In genomic region chr22:44023404-44024287, GRCh38 we compare ENCODE assay signal across 8 cellular contexts. TPM values are rescaled to one million over a fixed set of nuclear protein-coding genes. Genes with fewer than 3 reads are reported as not detected.
DNase-seq lines count a peak whose midpoint lies in the region; FAIRE-seq and TF ChIP-seq lines count a peak whose summit lies in the region.

No MANE protein-coding gene starts in this region.

- H3K23ac ChIP-seq in H1 (ENCODE audit: insufficient read length), result no peak overlapping the region

- TF ChIP-seq EP300 in H1 (IDR thresholded peaks at IDR 0.05; ENCODE audit: borderline replicate concordance in 1 of 2, low read depth in 2 of 2, low read length in 2 of 2), result no peak

- POLR2A ChIA-PET in H1 (lab: Charles Lee; ENCODE audit: partially characterized antibody), result interaction anchor here (0.9 to 1.5 kb wide), 4 partner anchors 10 to 295 kb away, joined by 3 to 4 read pairs (median 3); partner anchors contain the start of gene PNPLA5

- no peak overlapping the region for H2AK5ac ChIP-seq in H1 (ENCODE audit: low read depth, low read length)

- H3K23me2 ChIP-seq in H1 (ENCODE audit: low read depth, low read length), result peaks cover 3% of the 10 kb centered on the region; the same call in 1 of the 2 replicates

- TF ChIP-seq POLR2A in H1 (IDR thresholded peaks at IDR 0.05; ENCODE audit: control extremely low read depth in 1 of 2, low read depth in 2 of 2, low read length in 2 of 2), result no peak

- H3K36me3 ChIP-seq in H1 (ENCODE audit: control insufficient read depth in 2 of 4, insufficient read depth in 4 of 4, low read length in 3 of 4) (no peaks in the 10 kb centered on the region), thymus (ENCODE audit: control insufficient read depth, insufficient read depth) (no peaks in the 10 kb centered on the region)

- H3K27me3 ChIP-seq in H1 (replicated peaks in 1 of 4; ENCODE audit: control insufficient read depth in 3 of 4, extremely low read depth in 1 of 4, insufficient read depth in 3 of 4, low read length in 3 of 4) (peaks cover 0 to 8% (median 3%) of the 10 kb centered on the region in 4 experiments; a peak in 4 of 7 replicates), thymus (ENCODE audit: control insufficient read depth, insufficient read depth) (peaks cover 25% of the 10 kb centered on the region)

- CTCF ChIA-PET in H1 (lab: Charles Lee; ENCODE audit: partially characterized antibody), result interaction anchor here (0.6 to 2.7 kb wide), 4 partner anchors 19 to 61 kb away, joined by 3 to 9 read pairs (median 5); no protein-coding TSS in a partner anchor

- H3K9me3 ChIP-seq in H1 (ENCODE audit: insufficient read depth in 2 of 2, low read depth in 1 of 2, low read length in 1 of 2) (no peaks in the 10 kb centered on the region), thymus (ENCODE audit: control insufficient read depth) (no peaks in the 10 kb centered on the region)

- peak overlapping the region; percentile 76 for H2AFZ ChIP-seq in H1 (ENCODE audit: low read length)

- peak overlapping the region; percentile 86 for H3K27ac ChIP-seq in VCaP
- H3K27ac ChIP-seq in H1 (ENCODE audit: low read depth, low read length), result no peak overlapping the region
- peak overlapping the region; percentile 70 for H3K27ac ChIP-seq in thymus (ENCODE audit: low read depth)

- H3K4me1 ChIP-seq in H1 (replicated peaks in 1 of 4; ENCODE audit: control insufficient read depth in 3 of 4, insufficient read depth in 4 of 4, low read length in 3 of 4), result peaks cover 0 to 14% (median 2%) of the 10 kb centered on the region in 4 experiments; a peak in 4 of 7 replicates
- no peaks in the 10 kb centered on the region for H3K4me1 ChIP-seq in thymus (ENCODE audit: control insufficient read depth, insufficient read depth, low read length)

- 31% methylated on average over 28 of the region's 54 CpGs; no CpG with 5 or more reads in 1 of the 2 experiments for WGBS in H1 (ENCODE audit: extremely low coverage in 1 of 2, insufficient coverage in 1 of 2, insufficient read length in 1 of 2, insufficient replicate concordance in 2 of 2, low coverage in 1 of 2, low lambda C conversion rate in 2 of 2, missing lambda C conversion rate in 1 of 2), 2 experiments
- WGBS in thymus, result 13% methylated on average over 54 of the region's 54 CpGs

- peak overlapping the region; percentile 88 for H3K4me3 Mint-ChIP-seq in HFFc6
- H3K4me3 Mint-ChIP-seq in mesothelial cell of epicardium, result peak overlapping the region; percentile 76

- peak overlapping the region; percentile 94 for H4K8ac ChIP-seq in H1 (ENCODE audit: extremely low read depth, insufficient read depth, low read length)

- peak overlapping the region; percentile 90 for H3K27ac Mint-ChIP-seq in HFFc6
- H3K27ac Mint-ChIP-seq in mesothelial cell of epicardium, result peak overlapping the region; percentile 73

- DNase-seq in COLO668 (lab: John Stamatoyannopoulos, UW; ENCODE audit: unreplicated experiment) (peak; percentile 50), HFFc6 (no peak), H1 (ENCODE audit: low read depth in 1 of 2, low spot score in 2 of 2) (peak in 1 of 2 experiments; percentile 60), mesothelial cell of epicardium (ENCODE audit: low spot score in 2 of 2, unreplicated experiment in 2 of 2) (peak in 1 of 2 experiments; percentile 57), dedifferentiated amniotic fluid mesenchymal stem cell (ENCODE audit: extremely low spot score) (no peak), NCI-H2107 treated with DMSO at 0.1 percent for 48 hours (lab: John Stamatoyannopoulos, UW; ENCODE audit: unreplicated experiment) (no peak)

- no peak for TF ChIP-seq RAD21 in H1 (IDR thresholded peaks at IDR 0.05 in 1 of 2, conservative IDR thresholded peaks at IDR 0.05 in 1 of 2; ENCODE audit: low read depth in 2 of 2, low read length in 2 of 2)

- H4K20me1 ChIP-seq in H1 (replicated peaks in 1 of 2; ENCODE audit: control insufficient read depth in 1 of 2, insufficient read depth in 2 of 2, low read length in 2 of 2), result no peaks in the 10 kb centered on the region

- no peak overlapping the region for H3K14ac ChIP-seq in H1 (ENCODE audit: insufficient read length)

- FAIRE-seq in H1 (lab: Jason Lieb, UNC), result no peak

- H3K79me2 ChIP-seq in H1 (ENCODE audit: control insufficient read depth in 1 of 2, insufficient read depth in 2 of 2, low read length in 2 of 2), result no peaks in the 10 kb centered on the region

- peak overlapping the region; percentile 65 to 89 for H3K4me2 ChIP-seq in H1 (ENCODE audit: insufficient read depth in 1 of 2, low read depth in 2 of 2, low read length in 2 of 2)

- peak overlapping the region; percentile 14 to 70 (median 39); a peak in 4 of 7 replicates for H3K9ac ChIP-seq in H1 (replicated peaks in 1 of 4; ENCODE audit: extremely low read depth in 1 of 4, low read depth in 3 of 4, low read length in 3 of 4)

- peak overlapping the region; percentile 97; the same call in 1 of the 2 replicates for H2BK15ac ChIP-seq in H1 (ENCODE audit: low read length)

- H3K9me3 Mint-ChIP-seq in HFFc6, result no peaks in the 10 kb centered on the region
- no peaks in the 10 kb centered on the region for H3K9me3 Mint-ChIP-seq in mesothelial cell of epicardium

- H3K56ac ChIP-seq in H1 (replicated peaks; ENCODE audit: insufficient read length, low read depth, low read length), result peak overlapping the region; percentile 53

- H3K4me1 Mint-ChIP-seq in HFFc6 (ENCODE audit: low read depth), result peaks cover 32% of the 10 kb centered on the region
- H3K4me1 Mint-ChIP-seq in mesothelial cell of epicardium, result peaks cover 16% of the 10 kb centered on the region

- H3K79me1 ChIP-seq in H1 (ENCODE audit: low read depth, low read length), result no peaks in the 10 kb centered on the region; the same call in 1 of the 2 replicates

- peak overlapping the region; percentile 36 to 61 (median 49) for H3K4me3 ChIP-seq in H1 (ENCODE audit: extremely low read depth in 1 of 4, insufficient read depth in 2 of 4, low read depth in 3 of 4, low read length in 4 of 4)
- peak overlapping the region; percentile 53 for H3K4me3 ChIP-seq in thymus (ENCODE audit: low read length)

- H2BK12ac ChIP-seq in H1 (ENCODE audit: low read depth, low read length), result 0 out of 2 replicates have a peak overlapping the region, but pooled peaks have one; percentile 35

- H4K5ac ChIP-seq in H1 (ENCODE audit: insufficient read length, low read depth, low read length), result peak overlapping the region; percentile 70

- peak overlapping the region; percentile 96 for H3K4ac ChIP-seq in H1 (replicated peaks; ENCODE audit: insufficient read length, low read depth, low read length)

- no peaks in the 10 kb centered on the region for H3K36me3 Mint-ChIP-seq in HFFc6 (ENCODE audit: low read depth)
- H3K36me3 Mint-ChIP-seq in mesothelial cell of epicardium, result no peaks in the 10 kb centered on the region

- peak overlapping the region; percentile 75 for H4K91ac ChIP-seq in H1 (replicated peaks; ENCODE audit: insufficient read length, low read length)

- H3K27me3 Mint-ChIP-seq in HFFc6 (ENCODE audit: insufficient read depth), result peaks cover 4% of the 10 kb centered on the region
- peaks cover 6% of the 10 kb centered on the region for H3K27me3 Mint-ChIP-seq in mesothelial cell of epicardium (ENCODE audit: low read depth)

- TF ChIP-seq CTCF in HFFc6 (IDR thresholded peaks at IDR 0.05) (no peak), VCaP (conservative IDR thresholded peaks at IDR 0.05) (no peak), H1 (IDR thresholded peaks at IDR 0.05; ENCODE audit: control extremely low read depth in 1 of 3, insufficient read depth in 1 of 3, low read depth in 1 of 3, low read length in 3 of 3) (no peak; a peak in 1 of 4 replicates), mesothelial cell of epicardium (IDR thresholded peaks at IDR 0.05; ENCODE audit: unreplicated experiment) (no peak)

- H2BK20ac ChIP-seq in H1 (ENCODE audit: low read length), result no peak overlapping the region

- H2BK5ac ChIP-seq in H1 (ENCODE audit: low read depth, low read length), result peak overlapping the region; percentile 81; the same call in 1 of the 2 replicates

- peak overlapping the region; percentile 55 for H2BK120ac ChIP-seq in H1 (replicated peaks; ENCODE audit: low read depth, low read length)

- H3K18ac ChIP-seq in H1 (ENCODE audit: extremely low read depth, low read length), result peak overlapping the region; percentile 83

TF ChIP-seq in H1, 55 proteins besides CTCF, POLR2A, EP300 and RAD21 (continues in another document):
- TF ChIP-seq HDAC2 (IDR thresholded peaks at IDR 0.05; ENCODE audit: borderline replicate concordance in 1 of 2, low read depth in 2 of 2, low read length in 2 of 2) (peak in 1 of 2 experiments; percentile 86; a peak in 2 of 4 replicates), E2F6 (IDR thresholded peaks at IDR 0.05) (peak; percentile 54; the same call in 1 of the 2 replicates), MAX (IDR thresholded peaks at IDR 0.05) (peak; percentile 81)
- TF ChIP-seq, protein P1, sequence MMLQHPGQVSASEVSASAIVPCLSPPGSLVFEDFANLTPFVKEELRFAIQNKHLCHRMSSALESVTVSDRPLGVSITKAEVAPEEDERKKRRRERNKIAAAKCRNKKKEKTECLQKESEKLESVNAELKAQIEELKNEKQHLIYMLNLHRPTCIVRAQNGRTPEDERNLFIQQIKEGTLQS (IDR thresholded peaks at IDR 0.05; ENCODE audit: insufficient read depth, low read depth, low read length), result no peak

RNA-seq across cellular contexts. Expression of gene PARVB, which starts 0.5 kb away (rescaled TPM):
- total RNA-seq in HFFc6 (2021; fragmentation: NEBNext Ultra II Directional; extraction: Animal tissue kit (Norgen Biotek cat#: 25700)), result 10 to 100 TPM; 36.5 to 44.2 (median 38.9) TPM
- 18.6 and 19.4 TPM in 2 replicates for total RNA-seq in H1 (2021; fragmentation: NEBNext Ultra II Directional; extraction: Animal tissue kit (Norgen Biotek cat#: 25700))
- polyA plus RNA-seq in H1 (2011; rRNA removed) (14.5 and 18.4 TPM in 2 replicates), thymus (15.2 TPM)
- polyA plus RNA-seq in H1 (2011; cell fraction: cytosol; rRNA removed), result 17.5 TPM
- 14.7 TPM for polyA plus RNA-seq in H1 (2011; cell fraction: nucleus; rRNA removed)
- polyA plus RNA-seq in H1 (2012, experiment 1 of 2), result 10.9 to 16.8 TPM (median 14.0 TPM) in 4 replicates
- 10.7 TPM for polyA plus RNA-seq in H1 (2012, experiment 2 of 2)
- polyA plus RNA-seq in H1 (2013, experiment 1 of 2), result 7.5 TPM
- 7.3 TPM for polyA plus RNA-seq in H1 (2013, experiment 2 of 2)
- polyA minus RNA-seq in H1 (2011; rRNA and poly(A)+ RNA removed), result 7.6 and 7.7 TPM in 2 replicates
- 5.4 TPM for polyA minus RNA-seq in H1 (2011; cell fraction: cytosol; rRNA and poly(A)+ RNA removed)
- 2.2 TPM for polyA minus RNA-seq in H1 (2011; cell fraction: nucleus; rRNA and poly(A)+ RNA removed)
- total RNA-seq in mesothelial cell of epicardium, result 21.7 to 23.3 TPM (median 22.1 TPM) in 3 replicates
